In the genomic region with DNA sequence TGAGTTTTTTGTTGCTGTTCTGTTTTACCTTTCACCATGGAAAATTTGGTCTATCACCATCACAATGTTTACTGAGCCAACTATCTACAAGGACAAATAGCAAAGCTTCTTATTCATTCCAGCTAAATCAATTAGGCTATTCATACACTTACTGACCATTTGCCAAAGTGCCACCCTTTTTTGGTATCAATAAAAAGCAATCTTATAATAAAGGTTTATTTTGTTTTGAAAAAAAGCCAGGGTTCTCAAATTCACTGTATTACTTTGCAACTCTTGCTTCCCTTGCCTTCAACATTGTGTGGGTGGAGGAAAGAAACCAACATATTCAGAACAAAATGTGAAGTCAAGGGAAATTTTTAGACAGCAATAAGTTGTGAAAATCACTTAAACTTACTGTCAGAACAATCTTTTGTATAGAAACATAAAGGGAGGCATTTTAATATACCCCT, we compare ENCODE assay signal across 17 cellular contexts. TPM values are rescaled to one million over a fixed set of nuclear protein-coding genes. Genes with fewer than 3 reads are reported as not detected.
DNase-seq lines count a peak whose midpoint lies in the region; ATAC-seq, FAIRE-seq and TF ChIP-seq lines count a peak whose summit lies in the region.
"Had no signal": no experiment of that assay in that cellular context is flagged by ENCODE, and none has a peak within 500 bp of the region (broad histone marks: within the 10 kb centered on the region; RNA-seq: fewer than 3 reads in every experiment).

No MANE protein-coding gene starts in this region.

- H3K36me3 ChIP-seq in adipocyte (ENCODE audit: control insufficient read depth, insufficient read depth, low read length, severe bottlenecking): no peaks in the 10 kb centered on the region
- no peaks in the 10 kb centered on the region; a peak in 2 of 5 replicates for H3K36me3 ChIP-seq in HepG2 (replicated peaks in 1 of 2; ENCODE audit: control insufficient read depth in 1 of 2, insufficient read depth in 2 of 2, low read length in 2 of 2)
- H3K36me3 ChIP-seq: adrenal gland, BE2C had no signal

- H3K4me1 Mint-ChIP-seq in type B pancreatic cell (ENCODE audit: unreplicated experiment): peaks cover 19% of the 10 kb centered on the region

- TF ChIP-seq RAD21 in HepG2 (CRISPR knock-in tag; IDR thresholded peaks at IDR 0.05): no peak

- H3K79me2 ChIP-seq in HepG2 (ENCODE audit: insufficient read depth, low read length): peaks cover 97% of the 10 kb centered on the region

- no peaks in the 10 kb centered on the region for H3K27me3 Mint-ChIP-seq in type B pancreatic cell

- no TSS peak for BruUV-seq in HepG2 (replicated peaks; lab: Mats Ljungman, UMichigan)

- peak overlapping the region; percentile 54 for H3K27ac ChIP-seq in HepG2 (ENCODE audit: extremely low read length, insufficient read depth, low read length)
- H3K27ac ChIP-seq: adrenal gland, epithelial cell of prostate had no signal

- FAIRE-seq in GM12892 (lab: Jason Lieb, UNC) (peak; percentile 40), HepG2 (lab: Jason Lieb, UNC) (no peak)

- peaks cover 16% of the 10 kb centered on the region for H3K36me3 Mint-ChIP-seq in type B pancreatic cell

- H3K27ac Mint-ChIP-seq in type B pancreatic cell: no peak overlapping the region

- intact Hi-C loops in HepG2 (cut with micrococcal nuclease; ENCODE audit: unreplicated experiment): no loop called here

- in situ Hi-C loops in HepG2 (cut with HindIII; ENCODE audit: extremely low pct_ligation_motif_present, low pct_unique_long_range_greater_than_20kb): no loop called here
- in situ Hi-C loops in ACHN (cut with HindIII; ENCODE audit: low pct_ligation_motif_present, low pct_unique_long_range_greater_than_20kb, low sequenced_read_pairs): no loop called here

- peak overlapping the region; percentile 28 for H3K4me2 ChIP-seq in HepG2 (ENCODE audit: low read depth, low read length)
- H3K4me2 ChIP-seq: SK-N-SH had no signal

- CTCF ChIA-PET in HepG2 (lab: Yijun Ruan, JAX; ENCODE audit: low intra/inter-chr PET ratio, low total read pairs): no interaction called here

- H2AFZ ChIP-seq in HepG2 (ENCODE audit: low read length): no peak overlapping the region

- H3K9me3 ChIP-seq in adipocyte (ENCODE audit: control insufficient read depth, low read length): no peaks in the 10 kb centered on the region
- no peaks in the 10 kb centered on the region for H3K9me3 ChIP-seq in HepG2 (ENCODE audit: low read length)
- H3K9me3 ChIP-seq: adrenal gland, BE2C, SK-N-SH had no signal

- TF ChIP-seq EP300 in HepG2 (IDR thresholded peaks at IDR 0.05; ENCODE audit: low read depth in 2 of 2, low read length in 2 of 2): peak; percentile 30 to 48; a peak in 2 of 4 replicates
- TF ChIP-seq EP300 in HepG2 (CRISPR knock-in tag; IDR thresholded peaks at IDR 0.05; ENCODE audit: borderline replicate concordance): no peak

- H3K9ac ChIP-seq in adipocyte (ENCODE audit: low read length) (no peak overlapping the region), HepG2 (ENCODE audit: insufficient read depth, low read depth, low read length) (no peak overlapping the region)
- H3K9ac ChIP-seq: SK-N-SH had no signal

- no peak overlapping the region for H3K4me3 Mint-ChIP-seq in type B pancreatic cell

- TF ChIP-seq CTCF in HepG2 (CRISPR knock-in tag; IDR thresholded peaks at IDR 0.05): no peak
- no peak for TF ChIP-seq CTCF in type B pancreatic cell (conservative IDR thresholded peaks at IDR 0.05)

- H3K27me3 ChIP-seq in adipocyte (replicated peaks; ENCODE audit: control insufficient read depth, insufficient read depth, low read length) (no peaks in the 10 kb centered on the region), HepG2 (ENCODE audit: control insufficient read depth in 1 of 2, insufficient read depth in 2 of 2, low read length in 2 of 2) (no peaks in the 10 kb centered on the region)
- H3K27me3 ChIP-seq: adrenal gland, BE2C had no signal

- H3K4me1 ChIP-seq in adipocyte (ENCODE audit: control insufficient read depth, insufficient read depth, low read length): peaks cover 17% of the 10 kb centered on the region
- peaks cover 53% of the 10 kb centered on the region for H3K4me1 ChIP-seq in HepG2 (ENCODE audit: insufficient read depth, low read length)
- H3K4me1 ChIP-seq: BE2C had no signal

- ATAC-seq in HepG2 (peak; percentile 52; the same call in 2 of the 3 replicates), GM18511 (IDR thresholded peaks at IDR 0.05; ENCODE audit: unreplicated experiment) (no peak), GM19324 (IDR thresholded peaks at IDR 0.05; ENCODE audit: low FRiP score, unreplicated experiment) (no peak)

- peaks cover 5% of the 10 kb centered on the region for H3K9me3 Mint-ChIP-seq in type B pancreatic cell

- no peaks in the 10 kb centered on the region for H4K20me1 ChIP-seq in HepG2 (ENCODE audit: insufficient read depth, low read length)

- DNase-seq in COLO829 (ENCODE audit: low spot score): peak; percentile 41
- DNase-seq in GM12892 (ENCODE audit: insufficient read length): no peak
- DNase-seq in adipocyte (ENCODE audit: low read depth): peak; percentile 40
- peak; percentile 52 for DNase-seq in HepG2 (ENCODE audit: low spot score)
- no peak for DNase-seq in type B pancreatic cell (ENCODE audit: extremely low spot score, unreplicated experiment)
- DNase-seq in ACHN: no peak
- DNase-seq: adrenal gland, BE2C, DMS79 treated with DMSO at 0.1 percent for 48 hours, glutamatergic neuron, NCI-H146, posterior cingulate gyrus, SK-N-SH, small intestine had no signal

- H3K4me3 ChIP-seq in adipocyte (ENCODE audit: low read length) (no peak overlapping the region), HepG2 (replicated peaks in 1 of 3; ENCODE audit: insufficient read depth in 1 of 3, low read depth in 2 of 3, low read length in 3 of 3) (no peak overlapping the region)
- H3K4me3 ChIP-seq: adrenal gland had no signal

- TF ChIP-seq POLR2A in GM12892 (IDR thresholded peaks at IDR 0.05; ENCODE audit: low read depth, low read length) (no peak), HepG2 (IDR thresholded peaks at IDR 0.05; ENCODE audit: insufficient read depth in 1 of 2, low read depth in 2 of 2, low read length in 2 of 2) (no peak)

- POLR2A ChIA-PET in HepG2 (lab: Yijun Ruan, JAX): interaction anchor here (1.8 kb wide), 1 partner anchor 23 kb away, joined by 4 read pairs; no protein-coding TSS in a partner anchor

TF ChIP-seq in HepG2, 621 proteins besides CTCF, POLR2A, EP300 and RAD21 (continues in another document):
- TF ChIP-seq, protein P1, sequence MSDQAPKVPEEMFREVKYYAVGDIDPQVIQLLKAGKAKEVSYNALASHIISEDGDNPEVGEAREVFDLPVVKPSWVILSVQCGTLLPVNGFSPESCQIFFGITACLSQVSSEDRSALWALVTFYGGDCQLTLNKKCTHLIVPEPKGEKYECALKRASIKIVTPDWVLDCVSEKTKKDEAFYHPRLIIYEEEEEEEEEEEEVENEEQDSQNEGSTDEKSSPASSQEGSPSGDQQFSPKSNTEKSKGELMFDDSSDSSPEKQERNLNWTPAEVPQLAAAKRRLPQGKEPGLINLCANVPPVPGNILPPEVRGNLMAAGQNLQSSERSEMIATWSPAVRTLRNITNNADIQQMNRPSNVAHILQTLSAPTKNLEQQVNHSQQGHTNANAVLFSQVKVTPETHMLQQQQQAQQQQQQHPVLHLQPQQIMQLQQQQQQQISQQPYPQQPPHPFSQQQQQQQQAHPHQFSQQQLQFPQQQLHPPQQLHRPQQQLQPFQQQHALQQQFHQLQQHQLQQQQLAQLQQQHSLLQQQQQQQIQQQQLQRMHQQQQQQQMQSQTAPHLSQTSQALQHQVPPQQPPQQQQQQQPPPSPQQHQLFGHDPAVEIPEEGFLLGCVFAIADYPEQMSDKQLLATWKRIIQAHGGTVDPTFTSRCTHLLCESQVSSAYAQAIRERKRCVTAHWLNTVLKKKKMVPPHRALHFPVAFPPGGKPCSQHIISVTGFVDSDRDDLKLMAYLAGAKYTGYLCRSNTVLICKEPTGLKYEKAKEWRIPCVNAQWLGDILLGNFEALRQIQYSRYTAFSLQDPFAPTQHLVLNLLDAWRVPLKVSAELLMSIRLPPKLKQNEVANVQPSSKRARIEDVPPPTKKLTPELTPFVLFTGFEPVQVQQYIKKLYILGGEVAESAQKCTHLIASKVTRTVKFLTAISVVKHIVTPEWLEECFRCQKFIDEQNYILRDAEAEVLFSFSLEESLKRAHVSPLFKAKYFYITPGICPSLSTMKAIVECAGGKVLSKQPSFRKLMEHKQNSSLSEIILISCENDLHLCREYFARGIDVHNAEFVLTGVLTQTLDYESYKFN (CRISPR knock-in tag; conservative IDR thresholded peaks at IDR 0.05): peak; percentile 50
- TF ChIP-seq FOXA3 (CRISPR knock-in tag; IDR thresholded peaks at IDR 0.05) (peak; percentile 64), CREM (IDR thresholded peaks at IDR 0.05) (no peak), CREM (CRISPR knock-in tag; IDR thresholded peaks at IDR 0.05) (no peak)

RNA-seq across cellular contexts. Expression of gene PELI1, which starts 15.3 kb away (rescaled TPM):
- 30.7 TPM for polyA plus RNA-seq in GM12892 (2012; ENCODE audit: missing spikeins)
- total RNA-seq in HepG2 (2016; rRNA removed; fragmentation: Illumina TruSeq; extraction: Trizol) (12.5 and 14.9 TPM in 2 replicates), type B pancreatic cell (ENCODE audit: low replicate concordance) (57.5 and 58.2 TPM in 2 replicates)
- total RNA-seq in HepG2 (2016; cell fraction: cytosol; rRNA removed; fragmentation: Illumina TruSeq; extraction: Trizol; ENCODE audit: low read depth): 2.5 and 3.3 TPM in 2 replicates
- total RNA-seq in HepG2 (2016; cell fraction: insoluble cytoplasmic fraction; rRNA removed; fragmentation: Illumina TruSeq; extraction: Trizol): 12.6 and 13.4 TPM in 2 replicates
- total RNA-seq in HepG2 (2016; cell fraction: membrane; rRNA removed; fragmentation: Illumina TruSeq; extraction: Trizol): 8.4 and 8.8 TPM in 2 replicates
- total RNA-seq in HepG2 (2016; cell fraction: nucleus; rRNA removed; fragmentation: Illumina TruSeq; extraction: Trizol): 15.1 and 17.0 TPM in 2 replicates
- 12.9 and 16.2 TPM in 2 replicates for polyA plus RNA-seq in HepG2 (2011; rRNA removed)
- 7.3 and 10.7 TPM in 2 replicates for polyA plus RNA-seq in HepG2 (2011; cell fraction: cytosol; rRNA removed)
- polyA plus RNA-seq in HepG2 (2011; cell fraction: nucleus; rRNA removed): 13.3 and 15.0 TPM in 2 replicates
- polyA plus RNA-seq in HepG2 (2012): 16.2 and 18.9 TPM in 2 replicates
- 0.62 and 0.97 TPM in 2 replicates for polyA plus RNA-seq in HepG2 (2016; cell fraction: cytosol; fragmentation: Illumina TruSeq; extraction: Trizol; ENCODE audit: low read depth)
- polyA plus RNA-seq in HepG2 (2016; cell fraction: insoluble cytoplasmic fraction; fragmentation: Illumina TruSeq; extraction: Trizol; ENCODE audit: low read depth): 13.0 and 13.7 TPM in 2 replicates
- polyA plus RNA-seq in HepG2 (2016; cell fraction: membrane; fragmentation: Illumina TruSeq; extraction: Trizol; ENCODE audit: low read depth): 3.4 and 3.7 TPM in 2 replicates
- 16.7 and 17.7 TPM in 2 replicates for polyA plus RNA-seq in HepG2 (2016; cell fraction: nucleus; fragmentation: Illumina TruSeq; extraction: Trizol; ENCODE audit: insufficient read depth, low read depth)
- 2.3 and 28.4 TPM in 2 replicates for polyA minus RNA-seq in HepG2 (2011; rRNA and poly(A)+ RNA removed; ENCODE audit: low replicate concordance)
- 18.2 and 21.7 TPM in 2 replicates for polyA minus RNA-seq in HepG2 (2011; cell fraction: cytosol; rRNA and poly(A)+ RNA removed)
- polyA minus RNA-seq in HepG2 (2011; cell fraction: nucleus; rRNA and poly(A)+ RNA removed): 28.5 and 29.6 TPM in 2 replicates

Comparison
In these comparisons a context has a peak if more than half of its experiments do, and no peak if none do; other contexts are left out.
1. DNase-seq: peak in COLO829 (single experiment), adipocyte (single experiment) and HepG2 (single experiment); none in GM12892 (single experiment), type B pancreatic cell (single experiment) and ACHN (single experiment).